8 cellular contexts compared by ENCODE assay signal in genomic region chr19:35757231-35757748, GRCh38. TPM values are rescaled to one million over a fixed set of nuclear protein-coding genes. Genes with fewer than 3 reads are reported as not detected.
DNase-seq lines count a peak whose midpoint lies in the region; ATAC-seq, FAIRE-seq and TF ChIP-seq lines count a peak whose summit lies in the region.

No MANE protein-coding gene starts in this region.

- H3K36me3 Mint-ChIP-seq in CD8-positive, alpha-beta memory T cell: peaks cover 3 to 49% (median 9%) of the 10 kb centered on the region in 3 donors
- peaks cover 23% of the 10 kb centered on the region for H3K36me3 Mint-ChIP-seq in T-cell

- TF ChIP-seq CTCF in epithelial cell of esophagus (IDR thresholded peaks at IDR 0.05; ENCODE audit: insufficient read depth, low read depth, low read length, missing control alignments) (no peak), mucosa of descending colon (IDR thresholded peaks at IDR 0.05) (no peak), upper lobe of left lung (IDR thresholded peaks at IDR 0.05) (no peak)

- no peak for TF ChIP-seq EP300 in upper lobe of left lung (IDR thresholded peaks at IDR 0.05)

- CTCF ChIA-PET in CD8-positive, alpha-beta memory T cell (lab: Charles Lee): no interaction called here
- CTCF ChIA-PET in T-cell (lab: Charles Lee): interaction anchor here in 1 of 2 donors (0.7 kb wide), 1 partner anchor 159 kb away, joined by 3 read pairs; no protein-coding TSS in a partner anchor

- H3K27ac Mint-ChIP-seq in CD8-positive, alpha-beta memory T cell: peak overlapping the region in 6 of 8 donors; percentile 14 to 98 (median 94)
- H3K27ac Mint-ChIP-seq in T-cell: peak overlapping the region in 1 of 2 donors; percentile 95

- peaks cover 22% of the 10 kb centered on the region for H3K4me1 ChIP-seq in CD8-positive, alpha-beta memory T cell (ENCODE audit: insufficient read depth, low read length)
- H3K4me1 ChIP-seq in mucosa of descending colon (ENCODE audit: low read depth) (peaks cover 32% of the 10 kb centered on the region), upper lobe of left lung (peaks cover 32 to 43% (median 34%) of the 10 kb centered on the region in 4 donors)

- POLR2A ChIA-PET in CD8-positive, alpha-beta memory T cell (lab: Charles Lee): interaction anchor here (0.7 to 1.4 kb wide), 4 partner anchors 9 to 202 kb away, joined by 3 to 5 read pairs (median 4); partner anchors contain the start of gene LIN37
- POLR2A ChIA-PET in T-cell (lab: Charles Lee): no interaction called here

- H3K4me1 Mint-ChIP-seq in CD8-positive, alpha-beta memory T cell: peaks cover 23 to 47% (median 24%) of the 10 kb centered on the region in 3 donors
- H3K4me1 Mint-ChIP-seq in T-cell: peaks cover 32 to 51% (median 34%) of the 10 kb centered on the region in 3 donors

- peaks cover 0 to 2% (median 0%) of the 10 kb centered on the region in 5 donors for H3K9me3 Mint-ChIP-seq in CD8-positive, alpha-beta memory T cell
- H3K9me3 Mint-ChIP-seq in T-cell: no peaks in the 10 kb centered on the region

- intact Hi-C loops in mucosa of descending colon (cut with DNase I, micrococcal nuclease): no loop called here

- TF ChIP-seq POLR2A in upper lobe of left lung (IDR thresholded peaks at IDR 0.05): no peak

- H3K4me3 Mint-ChIP-seq in CD8-positive, alpha-beta memory T cell: peak overlapping the region; percentile 93 to 100 (median 95)
- H3K4me3 Mint-ChIP-seq in T-cell: peak overlapping the region; percentile 89 to 95 (median 93)

- ATAC-seq in T-cell (replicated peaks in 1 of 4) (no peak), mucosa of descending colon (peak; percentile 16), upper lobe of left lung (ENCODE audit: low FRiP score in 2 of 2) (peak; percentile 66 to 69)

- H3K27me3 Mint-ChIP-seq in CD8-positive, alpha-beta memory T cell: peaks cover 0 to 4% of the 10 kb centered on the region in 2 donors
- peaks cover 7 to 10% of the 10 kb centered on the region in 2 donors for H3K27me3 Mint-ChIP-seq in T-cell

- no peak for FAIRE-seq in GM19239 (lab: Jason Lieb, UNC)

- peaks cover 12% of the 10 kb centered on the region for H3K36me3 ChIP-seq in CD8-positive, alpha-beta memory T cell (ENCODE audit: insufficient read depth, low read length)
- H3K36me3 ChIP-seq in mucosa of descending colon (ENCODE audit: low read depth) (peaks cover 7% of the 10 kb centered on the region), upper lobe of left lung (peaks cover 15 to 35% (median 31%) of the 10 kb centered on the region in 4 donors)

- peak overlapping the region; percentile 67 for H3K27ac ChIP-seq in CD8-positive, alpha-beta memory T cell (ENCODE audit: low read depth, low read length)
- H3K27ac ChIP-seq in upper lobe of left lung: peak overlapping the region; percentile 86 to 98 (median 92)

- H3K9me3 ChIP-seq in CD8-positive, alpha-beta memory T cell (ENCODE audit: low read length): no peaks in the 10 kb centered on the region
- no peaks in the 10 kb centered on the region for H3K9me3 ChIP-seq in mucosa of descending colon
- H3K9me3 ChIP-seq in upper lobe of left lung: no peaks in the 10 kb centered on the region

- no peak for DNase-seq in CD8-positive, alpha-beta memory T cell
- DNase-seq in HCEC 1CT (peak; percentile 87), T-cell (no peak), epithelial cell of esophagus (ENCODE audit: low read depth) (no peak), mucosa of descending colon (peak; percentile 54 to 86 (median 74)), upper lobe of left lung (peak; percentile 45 to 92), GM19239 (ENCODE audit: insufficient read length, low spot score) (no peak), DMS153 treated with DMSO at 0.1 percent for 48 hours (lab: John Stamatoyannopoulos, UW; ENCODE audit: unreplicated experiment) (no peak)

- 10 to 28% methylated on average over 6 to 19 of the region's 19 CpGs for WGBS in upper lobe of left lung, 2 donors

- H3K27me3 ChIP-seq in CD8-positive, alpha-beta memory T cell (ENCODE audit: insufficient read depth, low read length, poor library complexity, severe bottlenecking): no peaks in the 10 kb centered on the region
- peaks cover 0 to 3% (median 1%) of the 10 kb centered on the region in 4 donors for H3K27me3 ChIP-seq in upper lobe of left lung

- peak overlapping the region; percentile 45 for H3K4me3 ChIP-seq in CD8-positive, alpha-beta memory T cell (ENCODE audit: low read length)
- H3K4me3 ChIP-seq in epithelial cell of esophagus (ENCODE audit: low read length): peak overlapping the region; percentile 41
- H3K4me3 ChIP-seq in mucosa of descending colon: no peak overlapping the region
- H3K4me3 ChIP-seq in upper lobe of left lung: peak overlapping the region; percentile 47 to 99 (median 75)

RNA-seq across cellular contexts. Expression of gene HSPB6, which starts 0.5 kb away (rescaled TPM):
- total RNA-seq in CD8-positive, alpha-beta memory T cell: not detected
- not detected for polyA plus RNA-seq in CD8-positive, alpha-beta memory T cell
- under 1 TPM in 3 of 5 donors, not detected in 2; 0.44 to 0.69 (median 0.51) TPM for total RNA-seq in T-cell
- total RNA-seq in mucosa of descending colon: 100 to 1,000 TPM in 1 of 3 donors, 10 to 100 TPM in 1, 1 to 10 TPM in 1; 3.9 to 122 (median 22.9) TPM
- total RNA-seq in upper lobe of left lung: 10 to 100 TPM in 4 of 6 donors, 1 to 10 TPM in 2; 4.2 to 46.2 (median 18.4) TPM

RNA-seq across cellular contexts. Expression of gene PROSER3, which starts 0.7 kb away (rescaled TPM):
- total RNA-seq in CD8-positive, alpha-beta memory T cell: 10 to 100 TPM; 35.2 to 40.5 TPM
- polyA plus RNA-seq in CD8-positive, alpha-beta memory T cell: 8.3 TPM
- total RNA-seq in T-cell (10 to 100 TPM; 31.3 to 52.1 (median 47.8) TPM), mucosa of descending colon (10 to 100 TPM; 21.7 to 26.5 (median 26.0) TPM), upper lobe of left lung (10 to 100 TPM; 13.8 to 32.5 (median 19.5) TPM)

RNA-seq across cellular contexts. Expression of gene LIN37, which starts 8.9 kb away (rescaled TPM):
- 10 to 100 TPM in 1 of 2 experiments, 1 to 10 TPM in 1; 8.8 to 10.5 TPM for total RNA-seq in CD8-positive, alpha-beta memory T cell
- 12.7 TPM for polyA plus RNA-seq in CD8-positive, alpha-beta memory T cell
- total RNA-seq in T-cell (10 to 100 TPM; 11.8 to 23.6 (median 22.8) TPM), mucosa of descending colon (10 to 100 TPM in 1 of 3 donors, 1 to 10 TPM in 2; 7.6 to 14.3 (median 8.6) TPM), upper lobe of left lung (10 to 100 TPM in 3 of 6 donors, 1 to 10 TPM in 3; 4.0 to 16.9 (median 10.9) TPM)

RNA-seq across cellular contexts. Expression of gene PSENEN, which starts 11.8 kb away (rescaled TPM):
- total RNA-seq in CD8-positive, alpha-beta memory T cell: 10 to 100 TPM; 50.8 to 57.8 TPM
- polyA plus RNA-seq in CD8-positive, alpha-beta memory T cell: 101 TPM
- total RNA-seq in T-cell (10 to 100 TPM; 21.2 to 33.5 (median 24.5) TPM), mucosa of descending colon (10 to 100 TPM; 56.7 to 92.1 (median 90.2) TPM), upper lobe of left lung (10 to 100 TPM; 43.4 to 60.9 (median 54.5) TPM)

RNA-seq across cellular contexts. Expression of gene U2AF1L4, which starts 12.1 kb away (rescaled TPM):
- 10 to 100 TPM; 29.0 to 32.2 TPM for total RNA-seq in CD8-positive, alpha-beta memory T cell
- 37.5 TPM for polyA plus RNA-seq in CD8-positive, alpha-beta memory T cell
- total RNA-seq in T-cell: 10 to 100 TPM; 40.2 to 74.1 (median 49.3) TPM
- 10 to 100 TPM; 19.7 to 32.4 (median 32.1) TPM for total RNA-seq in mucosa of descending colon
- 100 to 1,000 TPM in 1 of 6 donors, 10 to 100 TPM in 4, 1 to 10 TPM in 1; 8.5 to 157 (median 22.0) TPM for total RNA-seq in upper lobe of left lung

Comparison
In these comparisons a context has a peak if more than half of its experiments do, and no peak if none do; other contexts are left out.
1. DNase-seq: peak in HCEC 1CT (single experiment), mucosa of descending colon (3 of 3) and upper lobe of left lung (2 of 2); none in CD8-positive, alpha-beta memory T cell (0 of 5), T-cell (0 of 34), epithelial cell of esophagus (single experiment), GM19239 (single experiment) and DMS153 treated with DMSO at 0.1 percent for 48 hours (single experiment).
2. ATAC-seq: peak in mucosa of descending colon (single experiment) and upper lobe of left lung (2 of 2); none in T-cell (0 of 4).